Comparison of ENCODE assay signal across 11 cellular contexts in the genomic region with DNA sequence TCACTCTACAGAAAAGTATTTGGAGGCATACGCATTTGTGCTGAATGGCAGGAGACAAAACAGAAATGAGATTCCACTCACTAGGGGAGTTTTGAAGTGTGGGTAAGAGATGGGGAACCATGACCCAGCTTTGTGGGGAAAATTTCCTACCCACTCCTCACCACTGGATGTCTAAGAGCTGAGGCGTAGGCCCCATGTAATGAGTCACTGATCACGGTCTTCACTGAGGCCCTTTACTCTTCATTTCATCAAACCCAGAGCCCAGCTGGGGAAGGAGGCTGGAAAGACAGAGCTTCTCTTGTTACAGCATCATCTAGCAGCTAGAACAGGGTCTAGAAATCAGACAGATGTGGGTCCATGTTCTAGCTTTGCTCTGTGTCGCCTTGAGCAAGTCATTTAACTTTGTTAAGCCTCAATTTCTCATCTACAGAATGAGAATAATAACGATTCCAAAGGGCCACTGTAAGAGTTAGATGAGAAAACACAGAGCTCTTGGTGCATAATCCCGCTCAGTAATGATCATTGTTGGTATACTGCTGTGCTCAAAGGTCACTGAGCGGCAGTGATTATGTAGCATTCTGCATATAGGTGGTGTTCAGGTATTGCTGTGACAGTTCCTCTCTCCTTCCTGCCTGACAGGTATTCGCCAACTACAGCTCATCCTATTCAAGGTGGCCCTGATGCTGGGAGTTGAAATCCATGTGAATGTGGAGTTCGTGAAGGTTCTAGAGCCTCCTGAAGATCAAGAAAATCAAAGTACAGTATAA.
DNase-seq lines count a peak whose midpoint lies in the region; ATAC-seq and TF ChIP-seq lines count a peak whose summit lies in the region.
"Had no signal": no experiment of that assay in that cellular context is flagged by ENCODE, and none has a peak within 500 bp of the region (broad histone marks: within the 10 kb centered on the region; RNA-seq: fewer than 3 reads in every experiment).

No MANE protein-coding gene starts in this region.

- peak overlapping the region in 4 of 59 donors; percentile 6 to 77 (median 19) for H3K27ac ChIP-seq in dorsolateral prefrontal cortex

- peak overlapping the region; percentile 66 for H3K4me3 Mint-ChIP-seq in stimulated activated effector memory CD8-positive, alpha-beta T cell treated with anti-CD3 and anti-CD28 coated beads, Interleukin-12 subunit alpha, Interleukin-12 subunit beta, amount 100 ng/mL, for 72 hours

- H3K36me3 Mint-ChIP-seq in stimulated activated effector memory CD8-positive, alpha-beta T cell treated with anti-CD3 and anti-CD28 coated beads, Interleukin-12 subunit alpha, Interleukin-12 subunit beta, amount 100 ng/mL, for 72 hours: peaks cover 100% of the 10 kb centered on the region

- no peak for TF ChIP-seq CTCF in foreskin fibroblast (IDR thresholded peaks at IDR 0.05; ENCODE audit: low read depth, low read length)
- no peak for TF ChIP-seq CTCF in dorsolateral prefrontal cortex (IDR thresholded peaks at IDR 0.05 in 54 of 56, conservative IDR thresholded peaks at IDR 0.05 in 2 of 56; ENCODE audit: low read depth in 1 of 56, partially characterized antibody in 56 of 56)

- no peak overlapping the region for H3K4me3 ChIP-seq in foreskin fibroblast (ENCODE audit: low read depth in 1 of 2, low read length in 2 of 2)
- no peak overlapping the region for H3K4me3 ChIP-seq in dorsolateral prefrontal cortex

- peaks cover 74% of the 10 kb centered on the region for H3K4me1 Mint-ChIP-seq in stimulated activated effector memory CD8-positive, alpha-beta T cell treated with anti-CD3 and anti-CD28 coated beads, Interleukin-12 subunit alpha, Interleukin-12 subunit beta, amount 100 ng/mL, for 72 hours

- intact Hi-C loops in dorsolateral prefrontal cortex (cut with DNase I): no loop called here

- DNase-seq in activated CD4-positive, CD25-positive, alpha-beta regulatory T cell (lab: John Stamatoyannopoulos, UW): no peak
- peak; percentile 68 for DNase-seq in activated CD8-positive, alpha-beta memory T cell treated with anti-CD3 and anti-CD28 coated beads, Interleukin-2, amount 50 U/mL, for 48 hours
- DNase-seq in foreskin fibroblast: peak; percentile 70 to 80
- peak; percentile 26 to 68 for DNase-seq in stimulated activated effector memory CD8-positive, alpha-beta T cell treated with anti-CD3 and anti-CD28 coated beads, Interleukin-12 subunit alpha, Interleukin-12 subunit beta, amount 100 ng/mL, for 72 hours (ENCODE audit: low spot score in 2 of 2)
- no peak for DNase-seq in dorsolateral prefrontal cortex
- DNase-seq in NCI-H524 (lab: John Stamatoyannopoulos, UW): no peak
- DNase-seq in RPMI8226: no peak
- DNase-seq: 8988T, erythroblast, KBM-7 had no signal

- peak overlapping the region; percentile 95 for H3K27ac Mint-ChIP-seq in stimulated activated effector memory CD8-positive, alpha-beta T cell treated with anti-CD3 and anti-CD28 coated beads, Interleukin-12 subunit alpha, Interleukin-12 subunit beta, amount 100 ng/mL, for 72 hours

- no peaks in the 10 kb centered on the region for H3K9me3 Mint-ChIP-seq in stimulated activated effector memory CD8-positive, alpha-beta T cell treated with anti-CD3 and anti-CD28 coated beads, Interleukin-12 subunit alpha, Interleukin-12 subunit beta, amount 100 ng/mL, for 72 hours

- no peaks in the 10 kb centered on the region for H3K27me3 ChIP-seq in dorsolateral prefrontal cortex

- ATAC-seq in activated CD4-positive, CD25-positive, alpha-beta regulatory T cell treated with anti-CD3 and anti-CD28 coated beads, Interleukin-2, amount 50 U/mL, for 24 hours: peak; percentile 93 to 96
- ATAC-seq in stimulated activated effector memory CD8-positive, alpha-beta T cell treated with anti-CD3 and anti-CD28 coated beads, Interleukin-12 subunit alpha, Interleukin-12 subunit beta, amount 100 ng/mL, for 72 hours: peak; percentile 98

Comparison
In these comparisons a context has a peak if more than half of its experiments do, and no peak if none do; other contexts are left out.
1. DNase-seq: peak in activated CD8-positive, alpha-beta memory T cell treated with anti-CD3 and anti-CD28 coated beads, Interleukin-2, amount 50 U/mL, for 48 hours (single experiment), foreskin fibroblast (2 of 2) and stimulated activated effector memory CD8-positive, alpha-beta T cell treated with anti-CD3 and anti-CD28 coated beads, Interleukin-12 subunit alpha, Interleukin-12 subunit beta, amount 100 ng/mL, for 72 hours (2 of 2); none in activated CD4-positive, CD25-positive, alpha-beta regulatory T cell (0 of 4), dorsolateral prefrontal cortex (0 of 10), NCI-H524 (0 of 2) and RPMI8226 (single experiment).